1 cellular context compared by ENCODE assay signal in the genomic region with DNA sequence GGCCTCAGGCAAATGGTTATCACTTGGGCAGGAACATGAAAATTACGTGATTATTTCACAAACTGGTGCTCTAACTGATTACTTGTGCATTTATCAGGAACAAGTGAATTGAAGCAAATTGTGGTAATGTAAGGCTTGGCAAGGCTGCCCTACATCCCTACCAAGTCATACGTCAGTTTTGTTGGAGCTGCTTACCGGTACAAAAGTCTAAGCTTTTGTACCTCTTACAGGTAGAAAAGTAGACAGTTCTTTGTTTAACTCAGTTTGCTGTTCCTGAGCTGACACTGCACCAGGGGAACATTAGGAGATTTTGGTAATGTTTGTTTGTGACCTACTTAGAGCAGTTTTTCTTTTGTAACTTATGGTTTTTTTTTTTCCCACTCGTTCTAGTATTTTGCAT.
TF ChIP-seq lines count a peak whose summit lies in the region.

No MANE protein-coding gene starts in this region.

TF ChIP-seq in GM23338, 12 proteins besides CTCF, POLR2A, EP300 and RAD21 (continued from another document):
- TF ChIP-seq, protein P1, sequence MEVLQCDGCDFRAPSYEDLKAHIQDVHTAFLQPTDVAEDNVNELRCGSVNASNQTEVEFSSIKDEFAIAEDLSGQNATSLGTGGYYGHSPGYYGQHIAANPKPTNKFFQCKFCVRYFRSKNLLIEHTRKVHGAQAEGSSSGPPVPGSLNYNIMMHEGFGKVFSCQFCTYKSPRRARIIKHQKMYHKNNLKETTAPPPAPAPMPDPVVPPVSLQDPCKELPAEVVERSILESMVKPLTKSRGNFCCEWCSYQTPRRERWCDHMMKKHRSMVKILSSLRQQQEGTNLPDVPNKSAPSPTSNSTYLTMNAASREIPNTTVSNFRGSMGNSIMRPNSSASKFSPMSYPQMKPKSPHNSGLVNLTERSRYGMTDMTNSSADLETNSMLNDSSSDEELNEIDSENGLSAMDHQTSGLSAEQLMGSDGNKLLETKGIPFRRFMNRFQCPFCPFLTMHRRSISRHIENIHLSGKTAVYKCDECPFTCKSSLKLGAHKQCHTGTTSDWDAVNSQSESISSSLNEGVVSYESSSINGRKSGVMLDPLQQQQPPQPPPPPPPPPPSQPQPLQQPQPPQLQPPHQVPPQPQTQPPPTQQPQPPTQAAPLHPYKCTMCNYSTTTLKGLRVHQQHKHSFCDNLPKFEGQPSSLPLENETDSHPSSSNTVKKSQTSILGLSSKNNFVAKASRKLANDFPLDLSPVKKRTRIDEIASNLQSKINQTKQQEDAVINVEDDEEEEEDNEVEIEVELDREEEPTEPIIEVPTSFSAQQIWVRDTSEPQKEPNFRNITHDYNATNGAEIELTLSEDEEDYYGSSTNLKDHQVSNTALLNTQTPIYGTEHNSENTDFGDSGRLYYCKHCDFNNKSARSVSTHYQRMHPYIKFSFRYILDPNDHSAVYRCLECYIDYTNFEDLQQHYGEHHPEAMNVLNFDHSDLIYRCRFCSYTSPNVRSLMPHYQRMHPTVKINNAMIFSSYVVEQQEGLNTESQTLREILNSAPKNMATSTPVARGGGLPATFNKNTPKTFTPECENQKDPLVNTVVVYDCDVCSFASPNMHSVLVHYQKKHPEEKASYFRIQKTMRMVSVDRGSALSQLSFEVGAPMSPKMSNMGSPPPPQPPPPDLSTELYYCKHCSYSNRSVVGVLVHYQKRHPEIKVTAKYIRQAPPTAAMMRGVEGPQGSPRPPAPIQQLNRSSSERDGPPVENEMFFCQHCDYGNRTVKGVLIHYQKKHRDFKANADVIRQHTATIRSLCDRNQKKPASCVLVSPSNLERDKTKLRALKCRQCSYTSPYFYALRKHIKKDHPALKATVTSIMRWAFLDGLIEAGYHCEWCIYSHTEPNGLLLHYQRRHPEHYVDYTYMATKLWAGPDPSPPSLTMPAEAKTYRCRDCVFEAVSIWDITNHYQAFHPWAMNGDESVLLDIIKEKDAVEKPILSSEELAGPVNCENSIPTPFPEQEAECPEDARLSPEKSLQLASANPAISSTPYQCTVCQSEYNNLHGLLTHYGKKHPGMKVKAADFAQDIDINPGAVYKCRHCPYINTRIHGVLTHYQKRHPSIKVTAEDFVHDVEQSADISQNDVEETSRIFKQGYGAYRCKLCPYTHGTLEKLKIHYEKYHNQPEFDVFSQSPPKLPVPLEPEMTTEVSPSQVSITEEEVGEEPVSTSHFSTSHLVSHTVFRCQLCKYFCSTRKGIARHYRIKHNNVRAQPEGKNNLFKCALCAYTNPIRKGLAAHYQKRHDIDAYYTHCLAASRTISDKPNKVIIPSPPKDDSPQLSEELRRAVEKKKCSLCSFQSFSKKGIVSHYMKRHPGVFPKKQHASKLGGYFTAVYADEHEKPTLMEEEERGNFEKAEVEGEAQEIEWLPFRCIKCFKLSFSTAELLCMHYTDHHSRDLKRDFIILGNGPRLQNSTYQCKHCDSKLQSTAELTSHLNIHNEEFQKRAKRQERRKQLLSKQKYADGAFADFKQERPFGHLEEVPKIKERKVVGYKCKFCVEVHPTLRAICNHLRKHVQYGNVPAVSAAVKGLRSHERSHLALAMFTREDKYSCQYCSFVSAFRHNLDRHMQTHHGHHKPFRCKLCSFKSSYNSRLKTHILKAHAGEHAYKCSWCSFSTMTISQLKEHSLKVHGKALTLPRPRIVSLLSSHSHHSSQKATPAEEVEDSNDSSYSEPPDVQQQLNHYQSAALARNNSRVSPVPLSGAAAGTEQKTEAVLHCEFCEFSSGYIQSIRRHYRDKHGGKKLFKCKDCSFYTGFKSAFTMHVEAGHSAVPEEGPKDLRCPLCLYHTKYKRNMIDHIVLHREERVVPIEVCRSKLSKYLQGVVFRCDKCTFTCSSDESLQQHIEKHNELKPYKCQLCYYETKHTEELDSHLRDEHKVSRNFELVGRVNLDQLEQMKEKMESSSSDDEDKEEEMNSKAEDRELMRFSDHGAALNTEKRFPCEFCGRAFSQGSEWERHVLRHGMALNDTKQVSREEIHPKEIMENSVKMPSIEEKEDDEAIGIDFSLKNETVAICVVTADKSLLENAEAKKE (CRISPR knock-in tag; IDR thresholded peaks at IDR 0.05): no peak
- TF ChIP-seq JUNB (IDR thresholded peaks at IDR 0.05; ENCODE audit: unreplicated experiment) (no peak), STAT1 (IDR thresholded peaks at IDR 0.05; ENCODE audit: unreplicated experiment) (no peak), EZH2phosphoT487 (IDR thresholded peaks at IDR 0.05; ENCODE audit: unreplicated experiment) (no peak)
